In genomic region chr5:176727528-176727900, GRCh38 we compare ENCODE assay signal across 20 cellular contexts.
DNase-seq lines count a peak whose midpoint lies in the region; ATAC-seq, FAIRE-seq and TF ChIP-seq lines count a peak whose summit lies in the region.
"Had no signal": no experiment of that assay in that cellular context is flagged by ENCODE, and none has a peak within 500 bp of the region (broad histone marks: within the 10 kb centered on the region; RNA-seq: fewer than 3 reads in every experiment).

No MANE protein-coding gene starts in this region.

- BruUV-seq in HepG2 (replicated peaks; lab: Mats Ljungman, UMichigan) = no TSS peak

- no peak overlapping the region for H3K4me3 ChIP-seq in HepG2 (replicated peaks in 1 of 3; ENCODE audit: insufficient read depth in 1 of 3, low read depth in 2 of 3, low read length in 3 of 3)
- no peak overlapping the region for H3K4me3 ChIP-seq in right lobe of liver
- H3K4me3 ChIP-seq in neuronal stem cell (ENCODE audit: low read length in 2 of 2) = no peak overlapping the region
- no peak overlapping the region for H3K4me3 ChIP-seq in mesenchymal stem cell (ENCODE audit: insufficient read depth in 1 of 2, low read depth in 1 of 2, low read length in 2 of 2)
- H3K4me3 ChIP-seq: GM23248 had no signal

- H3K14ac ChIP-seq in H9 (ENCODE audit: insufficient read depth, low read length) (no peak overlapping the region), neuronal stem cell (ENCODE audit: low read length) (no peak overlapping the region), mesenchymal stem cell (ENCODE audit: low read length in 2 of 2) (no peak overlapping the region)

- FAIRE-seq in HepG2 (lab: Jason Lieb, UNC) = no peak
- no peak for FAIRE-seq in GM12892 (lab: Jason Lieb, UNC)
- FAIRE-seq: A204.1, G401.6, GM19239, H54 had no signal

- H3K9me3 Mint-ChIP-seq in H9 = peaks cover 0 to 4% of the 10 kb centered on the region in 2 experiments; a peak in 1 of 5 replicates
- H3K9me3 Mint-ChIP-seq: CD8-positive, alpha-beta T cell had no signal

- intact Hi-C loops in HepG2 (cut with micrococcal nuclease; ENCODE audit: unreplicated experiment) (no loop called here), right lobe of liver (cut with DNase I) (no loop called here)

- CTCF ChIA-PET in HepG2 (lab: Yijun Ruan, JAX; ENCODE audit: low intra/inter-chr PET ratio, low total read pairs) = no interaction called here

- H3K56ac ChIP-seq in H9 (ENCODE audit: insufficient read length, low read depth, low read length) = no peak overlapping the region

- DNase-seq in HepG2 (ENCODE audit: low spot score) = no peak
- DNase-seq in right lobe of liver = no peak
- no peak for DNase-seq in H9
- DNase-seq in neuronal stem cell (ENCODE audit: low spot score) = no peak
- DNase-seq in mesenchymal stem cell = no peak
- no peak for DNase-seq in GM12892 (ENCODE audit: insufficient read length)
- DNase-seq: C1 segment of cervical spinal cord; Caco-2; CD4-positive, CD25-positive, alpha-beta regulatory T cell; CD8-positive, alpha-beta T cell; DMS153; DND-41; GM23248 had no signal

- in situ Hi-C loops in HepG2 (cut with HindIII; ENCODE audit: extremely low pct_ligation_motif_present, low pct_unique_long_range_greater_than_20kb) = no loop called here

- H2AK5ac ChIP-seq in H9 (ENCODE audit: insufficient read length, low read length) (no peak overlapping the region), neuronal stem cell (ENCODE audit: low read depth, low read length) (peak overlapping the region; percentile 99), mesenchymal stem cell (ENCODE audit: low read length, severe bottlenecking) (no peak overlapping the region)

- no peak overlapping the region for H3K27ac ChIP-seq in HepG2 (ENCODE audit: extremely low read length, insufficient read depth, low read length)
- no peak overlapping the region for H3K27ac ChIP-seq in right lobe of liver
- no peak overlapping the region for H3K27ac ChIP-seq in H9 (ENCODE audit: insufficient read length, low read depth, low read length)
- H3K27ac ChIP-seq in neuronal stem cell (replicated peaks; ENCODE audit: low read length) = no peak overlapping the region
- no peak overlapping the region for H3K27ac ChIP-seq in mesenchymal stem cell (ENCODE audit: low read length, poor library complexity, severe bottlenecking)
- H3K27ac ChIP-seq: 22Rv1, GM23248 had no signal

- H4K91ac ChIP-seq in H9 (ENCODE audit: insufficient read length, low read depth, low read length) = no peak overlapping the region
- no peak overlapping the region for H4K91ac ChIP-seq in neuronal stem cell (ENCODE audit: low read depth, low read length, poor library complexity)
- no peak overlapping the region for H4K91ac ChIP-seq in mesenchymal stem cell (ENCODE audit: low read length)

- H3K23ac ChIP-seq in H9 (ENCODE audit: insufficient read length, low read depth, low read length) = no peak overlapping the region
- H3K23ac ChIP-seq in neuronal stem cell (ENCODE audit: low read depth, low read length, poor library complexity) = peak overlapping the region; percentile 29
- H3K23ac ChIP-seq in mesenchymal stem cell (ENCODE audit: low read length in 2 of 2) = no peak overlapping the region

- H3K4me2 ChIP-seq in HepG2 (ENCODE audit: low read depth, low read length) (no peak overlapping the region), H9 (ENCODE audit: insufficient read depth, insufficient read length, low read length) (no peak overlapping the region), neuronal stem cell (ENCODE audit: insufficient read depth, low read length, poor library complexity, severe bottlenecking) (no peak overlapping the region), mesenchymal stem cell (ENCODE audit: low read length, poor library complexity, severe bottlenecking) (no peak overlapping the region)

- H3K27me3 Mint-ChIP-seq in H9 (ENCODE audit: low read depth) = peaks cover 14% of the 10 kb centered on the region

- H3K79me1 ChIP-seq in H9 (ENCODE audit: insufficient read depth, low read depth, low read length, poor library complexity, severe bottlenecking) (no peaks in the 10 kb centered on the region), neuronal stem cell (ENCODE audit: low read depth, low read length) (no peaks in the 10 kb centered on the region), mesenchymal stem cell (replicated peaks; ENCODE audit: low read length, poor library complexity, severe bottlenecking) (no peaks in the 10 kb centered on the region)

- H3K18ac ChIP-seq in H9 (ENCODE audit: insufficient read length, low read depth, low read length) = no peak overlapping the region
- H3K18ac ChIP-seq in neuronal stem cell (ENCODE audit: low read length) = peak overlapping the region; percentile 91
- H3K18ac ChIP-seq in mesenchymal stem cell (ENCODE audit: low read depth in 1 of 2, low read length in 2 of 2) = no peak overlapping the region

- H3K36me3 ChIP-seq in HepG2 (replicated peaks in 1 of 2; ENCODE audit: control insufficient read depth in 1 of 2, insufficient read depth in 2 of 2, low read length in 2 of 2) (no peaks in the 10 kb centered on the region), right lobe of liver (no peaks in the 10 kb centered on the region), neuronal stem cell (replicated peaks in 1 of 2; ENCODE audit: control insufficient read depth in 2 of 2, insufficient read depth in 2 of 2, low read length in 2 of 2) (no peaks in the 10 kb centered on the region), mesenchymal stem cell (ENCODE audit: control insufficient read depth in 1 of 2, insufficient read depth in 2 of 2, low read depth in 1 of 2, low read length in 2 of 2) (no peaks in the 10 kb centered on the region)

- POLR2A ChIA-PET in HepG2 (lab: Yijun Ruan, JAX) = no interaction called here

- no peak overlapping the region for H3T11ph ChIP-seq in H9 (ENCODE audit: low read length)

- H2AFZ ChIP-seq in HepG2 (ENCODE audit: low read length) (no peak overlapping the region), H9 (ENCODE audit: low read length) (no peak overlapping the region), neuronal stem cell (ENCODE audit: low read length) (no peak overlapping the region), mesenchymal stem cell (ENCODE audit: low read depth, low read length) (no peak overlapping the region)
- H2AFZ ChIP-seq: GM23248 had no signal

- H3K27me3 ChIP-seq in HepG2 (ENCODE audit: control insufficient read depth in 1 of 2, insufficient read depth in 2 of 2, low read length in 2 of 2) (peaks cover 20 to 90% of the 10 kb centered on the region in 2 experiments), right lobe of liver (no peaks in the 10 kb centered on the region), H9 (ENCODE audit: insufficient read depth, low read length) (no peaks in the 10 kb centered on the region), neuronal stem cell (ENCODE audit: control insufficient read depth in 3 of 3, insufficient read depth in 3 of 3, low read depth in 1 of 3, low read length in 3 of 3) (peaks cover 0 to 86% (median 0%) of the 10 kb centered on the region in 3 experiments), mesenchymal stem cell (ENCODE audit: control insufficient read depth in 1 of 2, insufficient read depth in 1 of 2, low read length in 2 of 2) (peaks cover 90 to 96% of the 10 kb centered on the region in 2 experiments)

- H3K9me3 ChIP-seq in HepG2 (ENCODE audit: low read length) (no peaks in the 10 kb centered on the region), right lobe of liver (no peaks in the 10 kb centered on the region), H9 (ENCODE audit: control insufficient read depth, low read depth, low read length) (no peaks in the 10 kb centered on the region), neuronal stem cell (replicated peaks in 1 of 2; ENCODE audit: control insufficient read depth in 2 of 2, insufficient read depth in 1 of 2, low read depth in 1 of 2, low read length in 2 of 2) (peaks cover 2 to 6% of the 10 kb centered on the region in 2 donors), mesenchymal stem cell (ENCODE audit: control insufficient read depth, low read length) (peaks cover 8% of the 10 kb centered on the region)
- H3K9me3 ChIP-seq: Caco-2 had no signal

- H4K20me1 ChIP-seq in HepG2 (ENCODE audit: insufficient read depth, low read length) (peaks cover 6% of the 10 kb centered on the region; the same call in 1 of the 2 replicates), H9 (ENCODE audit: control insufficient read depth, insufficient read depth, insufficient read length) (no peaks in the 10 kb centered on the region)

- no peaks in the 10 kb centered on the region for H3K36me3 Mint-ChIP-seq in H9 (ENCODE audit: insufficient read depth in 1 of 3, low read depth in 3 of 3)
- H3K36me3 Mint-ChIP-seq: CD4-positive, CD25-positive, alpha-beta regulatory T cell; CD8-positive, alpha-beta T cell had no signal

- no peak overlapping the region for H4K8ac ChIP-seq in H9 (replicated peaks; ENCODE audit: insufficient read length, low read depth, low read length)
- H4K8ac ChIP-seq in neuronal stem cell (ENCODE audit: low read depth, low read length) = no peak overlapping the region
- no peak overlapping the region for H4K8ac ChIP-seq in mesenchymal stem cell (ENCODE audit: low read length)

- TF ChIP-seq RAD21 in HepG2 (CRISPR knock-in tag; IDR thresholded peaks at IDR 0.05) = no peak

- H2BK5ac ChIP-seq in H9 (ENCODE audit: insufficient read length, low read length) (no peak overlapping the region), neuronal stem cell (ENCODE audit: low read length) (peak overlapping the region; percentile 77), mesenchymal stem cell (ENCODE audit: low read depth, low read length, poor library complexity, severe bottlenecking) (no peak overlapping the region)

- no peak for TF ChIP-seq EP300 in HepG2 (IDR thresholded peaks at IDR 0.05; ENCODE audit: low read depth in 2 of 2, low read length in 2 of 2)
- TF ChIP-seq EP300 in HepG2 (CRISPR knock-in tag; IDR thresholded peaks at IDR 0.05; ENCODE audit: borderline replicate concordance) = no peak

- TF ChIP-seq CTCF in HepG2 (CRISPR knock-in tag; IDR thresholded peaks at IDR 0.05) (no peak), right lobe of liver (IDR thresholded peaks at IDR 0.05) (no peak), H9 (conservative IDR thresholded peaks at IDR 0.05) (0 out of 3 replicates have a peak, but pooled peaks have one; percentile 14)

- H2BK120ac ChIP-seq in H9 (ENCODE audit: low read depth, low read length, poor library complexity, severe bottlenecking) (no peak overlapping the region), neuronal stem cell (ENCODE audit: low read depth, low read length) (peak overlapping the region; percentile 84), mesenchymal stem cell (ENCODE audit: low read depth, low read length) (no peak overlapping the region)

- no peak overlapping the region for H2BK15ac ChIP-seq in H9 (ENCODE audit: low read depth, low read length)
- peak overlapping the region; percentile 95 for H2BK15ac ChIP-seq in neuronal stem cell (ENCODE audit: low read length)
- H2BK15ac ChIP-seq in mesenchymal stem cell (ENCODE audit: low read depth, poor library complexity, severe bottlenecking) = no peak overlapping the region

- no peaks in the 10 kb centered on the region for H3K4me1 ChIP-seq in HepG2 (ENCODE audit: insufficient read depth, low read length)
- H3K4me1 ChIP-seq in right lobe of liver = no peaks in the 10 kb centered on the region
- peaks cover 3% of the 10 kb centered on the region; the same call in 1 of the 2 replicates for H3K4me1 ChIP-seq in H9 (ENCODE audit: insufficient read depth, low read length)
- peaks cover 0 to 36% of the 10 kb centered on the region in 2 donors for H3K4me1 ChIP-seq in neuronal stem cell (ENCODE audit: control insufficient read depth in 2 of 2, insufficient read depth in 1 of 2, low read depth in 1 of 2, low read length in 2 of 2)
- peaks cover 6% of the 10 kb centered on the region for H3K4me1 ChIP-seq in mesenchymal stem cell (ENCODE audit: control insufficient read depth, insufficient read depth, low read depth, low read length)
- H3K4me1 ChIP-seq: Caco-2 had no signal

- no peak overlapping the region for H3K4ac ChIP-seq in H9 (ENCODE audit: low read depth, low read length)
- no peak overlapping the region for H3K4ac ChIP-seq in neuronal stem cell (ENCODE audit: low read length)
- no peak overlapping the region for H3K4ac ChIP-seq in mesenchymal stem cell (ENCODE audit: low read depth in 1 of 2, low read length in 2 of 2)

- peaks cover 34 to 49% of the 10 kb centered on the region in 2 experiments for H3K4me1 Mint-ChIP-seq in H9
- H3K4me1 Mint-ChIP-seq: B cell had no signal

- H3K27ac Mint-ChIP-seq in H9 = no peak overlapping the region
- H3K27ac Mint-ChIP-seq: B cell; CD4-positive, CD25-positive, alpha-beta regulatory T cell; CD8-positive, alpha-beta T cell had no signal

- no peak overlapping the region for H2BK20ac ChIP-seq in H9 (ENCODE audit: low read depth, low read length, poor library complexity, severe bottlenecking)

- H2BK12ac ChIP-seq in H9 (ENCODE audit: insufficient read length, low read depth, low read length) (no peak overlapping the region), neuronal stem cell (ENCODE audit: low read length) (peak overlapping the region; percentile 97), mesenchymal stem cell (ENCODE audit: low read length in 2 of 2) (no peak overlapping the region)

- H3K9ac ChIP-seq in HepG2 (ENCODE audit: insufficient read depth, low read depth, low read length) (no peak overlapping the region), H9 (ENCODE audit: extremely low read depth, insufficient read length, low read length) (no peak overlapping the region), neuronal stem cell (ENCODE audit: low read depth, low read length, poor library complexity) (no peak overlapping the region), mesenchymal stem cell (ENCODE audit: low read length) (no peak overlapping the region)
- H3K9ac ChIP-seq: GM23248 had no signal

- ATAC-seq in HepG2 (peak; percentile 68), right lobe of liver (no peak)
- ATAC-seq: CD8-positive, alpha-beta T cell; HCT116 had no signal

- TF ChIP-seq POLR2A in HepG2 (IDR thresholded peaks at IDR 0.05; ENCODE audit: insufficient read depth in 1 of 2, low read depth in 2 of 2, low read length in 2 of 2) = no peak
- no peak for TF ChIP-seq POLR2A in right lobe of liver (IDR thresholded peaks at IDR 0.05)
- TF ChIP-seq POLR2A in GM12892 (IDR thresholded peaks at IDR 0.05; ENCODE audit: low read depth, low read length) = no peak

- H3K23me2 ChIP-seq in H9 (ENCODE audit: insufficient read length, low read depth, low read length, poor library complexity, severe bottlenecking) = no peaks in the 10 kb centered on the region

- no peak overlapping the region for H3K4me3 Mint-ChIP-seq in H9
- H3K4me3 Mint-ChIP-seq: B cell; CD4-positive, CD25-positive, alpha-beta regulatory T cell; CD8-positive, alpha-beta T cell had no signal

- H3K79me2 ChIP-seq in HepG2 (ENCODE audit: insufficient read depth, low read length) (no peaks in the 10 kb centered on the region), H9 (ENCODE audit: insufficient read depth, low read length) (no peaks in the 10 kb centered on the region)

- WGBS in HepG2 (ENCODE audit: low lambda C conversion rate) = 17% methylated on average over 7 of the region's 12 CpGs
- 20% methylated on average over 1 of the region's 12 CpGs for WGBS in right lobe of liver (ENCODE audit: insufficient coverage, low coverage, low lambda C conversion rate, missing lambda C conversion rate)
- WGBS in H9 (ENCODE audit: extremely low coverage, insufficient read length, low lambda C conversion rate) = no CpG with 5 or more reads among the region's 12 CpGs
- no CpG with 5 or more reads among the region's 12 CpGs for WGBS in neuronal stem cell (ENCODE audit: extremely low coverage in 2 of 2, insufficient read length in 2 of 2, insufficient replicate concordance in 1 of 2), 2 donors
- WGBS in mesenchymal stem cell = 89% methylated on average over 12 of the region's 12 CpGs

- no peak overlapping the region for H4K5ac ChIP-seq in H9 (ENCODE audit: insufficient read length, low read depth, low read length)
